8 cellular contexts compared by ENCODE assay signal in genomic region chr18:21179590-21180220, GRCh38.
DNase-seq lines count a peak whose midpoint lies in the region; ATAC-seq lines count a peak whose summit lies in the region.

No MANE protein-coding gene starts in this region.

- intact Hi-C loops in Right ventricle myocardium inferior (cut with DNase I), result no loop called here
- intact Hi-C loops in cardiac septum (cut with DNase I), result loop anchor here (10.0 kb wide), 3 partner anchors 55 to 205 kb away; no protein-coding TSS in a partner anchor

- DNase-seq in Right ventricle myocardium inferior (ENCODE audit: missing footprints), result no peak
- no peak for DNase-seq in cardiac septum (ENCODE audit: low spot score)
- peak; percentile 1 to 13 for DNase-seq in NCI-H187 (lab: John Stamatoyannopoulos, UW)
- DNase-seq in T1000 (lab: John Stamatoyannopoulos, UW), result peak; percentile 25
- DNase-seq in central memory CD4-positive, alpha-beta T cell, result peak; percentile 25
- DNase-seq in left kidney (ENCODE audit: low read depth, low spot score), result peak; percentile 88
- DNase-seq in stimulated activated CD8-positive, alpha-beta memory T cell treated with anti-CD3 and anti-CD28 coated beads, Interleukin-4, amount 100 ng/mL, for 24 hours (ENCODE audit: low read depth), result peak; percentile 5

- ATAC-seq in Right ventricle myocardium inferior, result peak; percentile 75
- ATAC-seq in HG02763 (IDR thresholded peaks at IDR 0.05; ENCODE audit: unreplicated experiment), result peak; percentile 47

Comparison
In these comparisons a context has a peak if more than half of its experiments do, and no peak if none do; other contexts are left out.
1. DNase-seq: peak in NCI-H187 (2 of 2), T1000 (single experiment), central memory CD4-positive, alpha-beta T cell (single experiment), left kidney (single experiment) and stimulated activated CD8-positive, alpha-beta memory T cell treated with anti-CD3 and anti-CD28 coated beads, Interleukin-4, amount 100 ng/mL, for 24 hours (single experiment); none in Right ventricle myocardium inferior (single experiment) and cardiac septum (single experiment).